ENCODE assay signal across 8 cellular contexts in genomic region chr9:125538092-125538473, GRCh38.
A peak's percentile ranks its signal among the peaks of the same experiment; 100 is the strongest.
DNase-seq lines count a peak whose midpoint lies in the region; ATAC-seq and TF ChIP-seq lines count a peak whose summit lies in the region.

No MANE protein-coding gene starts in this region.

- H3K27ac ChIP-seq in naive thymus-derived CD4-positive, alpha-beta T cell (ENCODE audit: low read depth, low read length), result no peak overlapping the region

- intact Hi-C loops in naive thymus-derived CD4-positive, alpha-beta T cell (cut with micrococcal nuclease), result no loop called here

- DNase-seq in AG08396 (ENCODE audit: low spot score), result peak; percentile 73
- peak; percentile 12 for DNase-seq in MV-4-11 (lab: John Stamatoyannopoulos, UW)
- DNase-seq in amniotic epithelial cell (ENCODE audit: low read depth), result peak; percentile 90
- peak; percentile 86 for DNase-seq in kidney epithelial cell (ENCODE audit: low read depth)
- no peak for DNase-seq in T-cell
- no peak for DNase-seq in naive thymus-derived CD4-positive, alpha-beta T cell

- no peaks in the 10 kb centered on the region for H3K9me3 ChIP-seq in naive thymus-derived CD4-positive, alpha-beta T cell (ENCODE audit: control insufficient read depth in 2 of 3, low read length in 3 of 3)

- H3K4me1 ChIP-seq in naive thymus-derived CD4-positive, alpha-beta T cell (ENCODE audit: control insufficient read depth in 2 of 2, insufficient read depth in 2 of 2, low read length in 2 of 2), result no peaks in the 10 kb centered on the region

- CTCF ChIA-PET in T-cell (lab: Charles Lee), result no interaction called here
- CTCF ChIA-PET in naive thymus-derived CD4-positive, alpha-beta T cell (lab: Charles Lee), result no interaction called here

- H3K4me1 Mint-ChIP-seq in T-cell, result peaks cover 0 to 6% (median 0%) of the 10 kb centered on the region in 3 donors
- H3K4me1 Mint-ChIP-seq in naive thymus-derived CD4-positive, alpha-beta T cell, result peaks cover 0 to 8% (median 0%) of the 10 kb centered on the region in 7 donors

- H3K9me3 Mint-ChIP-seq in T-cell, result no peaks in the 10 kb centered on the region
- no peaks in the 10 kb centered on the region for H3K9me3 Mint-ChIP-seq in naive thymus-derived CD4-positive, alpha-beta T cell

- POLR2A ChIA-PET in T-cell (lab: Charles Lee), result no interaction called here
- POLR2A ChIA-PET in naive thymus-derived CD4-positive, alpha-beta T cell (lab: Charles Lee), result interaction anchor here (1.1 kb wide), 1 partner anchor 8 kb away, joined by 4 read pairs; no protein-coding TSS in a partner anchor

- no peaks in the 10 kb centered on the region for H3K27me3 Mint-ChIP-seq in T-cell
- no peaks in the 10 kb centered on the region for H3K27me3 Mint-ChIP-seq in naive thymus-derived CD4-positive, alpha-beta T cell

- ATAC-seq in T-cell (replicated peaks in 1 of 4) (no peak), GM18867 (IDR thresholded peaks at IDR 0.05; ENCODE audit: unreplicated experiment) (no peak), GM18858 (IDR thresholded peaks at IDR 0.05; ENCODE audit: unreplicated experiment) (no peak)
- ATAC-seq in naive thymus-derived CD4-positive, alpha-beta T cell, result no peak

- H3K27me3 ChIP-seq in kidney epithelial cell (ENCODE audit: control insufficient read depth, insufficient read depth, low read length), result no peaks in the 10 kb centered on the region
- H3K27me3 ChIP-seq in naive thymus-derived CD4-positive, alpha-beta T cell (ENCODE audit: control insufficient read depth in 2 of 2, insufficient read depth in 2 of 2, low read length in 2 of 2), result no peaks in the 10 kb centered on the region

- H3K4me3 ChIP-seq in kidney epithelial cell (ENCODE audit: low read depth, low read length), result no peak overlapping the region
- H3K4me3 ChIP-seq in naive thymus-derived CD4-positive, alpha-beta T cell (ENCODE audit: low read length), result no peak overlapping the region

- H3K4me3 Mint-ChIP-seq in T-cell, result no peak overlapping the region
- no peak overlapping the region for H3K4me3 Mint-ChIP-seq in naive thymus-derived CD4-positive, alpha-beta T cell

- H3K27ac Mint-ChIP-seq in T-cell, result no peak overlapping the region
- H3K27ac Mint-ChIP-seq in naive thymus-derived CD4-positive, alpha-beta T cell, result no peak overlapping the region

- no peak for TF ChIP-seq CTCF in kidney epithelial cell (IDR thresholded peaks at IDR 0.05; ENCODE audit: insufficient read depth, low read length, poor library complexity, severe bottlenecking)

- no peaks in the 10 kb centered on the region for H3K36me3 ChIP-seq in kidney epithelial cell (ENCODE audit: control insufficient read depth, insufficient read depth, low read length)
- peaks cover 0 to 12% (median 3%) of the 10 kb centered on the region in 3 experiments for H3K36me3 ChIP-seq in naive thymus-derived CD4-positive, alpha-beta T cell (ENCODE audit: control insufficient read depth in 2 of 3, insufficient read depth in 3 of 3, low read length in 3 of 3)

- H3K36me3 Mint-ChIP-seq in T-cell, result peaks cover 36% of the 10 kb centered on the region
- peaks cover 6 to 46% (median 17%) of the 10 kb centered on the region in 5 donors for H3K36me3 Mint-ChIP-seq in naive thymus-derived CD4-positive, alpha-beta T cell

Comparison
In these comparisons a context has a peak if more than half of its experiments do, and no peak if none do; other contexts are left out.
1. DNase-seq: peak in AG08396 (single experiment), MV-4-11 (single experiment), amniotic epithelial cell (single experiment) and kidney epithelial cell (single experiment); none in T-cell (0 of 34) and naive thymus-derived CD4-positive, alpha-beta T cell (0 of 9).